In the genomic region with DNA sequence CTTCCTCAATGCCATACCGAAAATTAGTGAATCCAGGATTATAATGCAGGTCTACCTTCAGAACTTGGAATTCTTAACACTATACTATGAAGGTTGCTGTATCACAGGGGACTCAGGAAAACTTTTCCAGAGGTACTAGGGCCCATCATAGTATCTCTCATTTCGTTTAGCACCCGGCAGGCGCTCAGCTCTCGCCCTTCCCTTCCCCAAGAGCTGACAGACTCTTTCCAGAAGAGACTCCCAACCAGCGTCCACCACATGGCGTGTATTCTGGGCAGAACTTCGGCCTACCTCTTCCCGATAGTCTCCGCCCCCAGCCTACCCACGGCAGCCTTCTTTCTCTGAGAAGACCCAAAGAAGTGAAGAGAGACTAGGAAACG, we compare ENCODE assay signal across 1 cellular context.
TF ChIP-seq lines count a peak whose summit lies in the region.

No MANE protein-coding gene starts in this region.

TF ChIP-seq in GM12878, 131 proteins besides CTCF, POLR2A, EP300 and RAD21 (continued from another document):
- TF ChIP-seq SMAD5 (IDR thresholded peaks at IDR 0.05; ENCODE audit: low read depth) (no peak), PAX5 (IDR thresholded peaks at IDR 0.05; ENCODE audit: borderline replicate concordance, low read depth, low read length) (0 out of 2 replicates have a peak, but pooled peaks have one; percentile 8), RBBP5 (conservative IDR thresholded peaks at IDR 0.05) (no peak), BACH1 (IDR thresholded peaks at IDR 0.05; ENCODE audit: borderline replicate concordance) (no peak), PAX8 (IDR thresholded peaks at IDR 0.05) (0 out of 2 replicates have a peak, but pooled peaks have one; percentile 76), SUPT20H (IDR thresholded peaks at IDR 0.05; ENCODE audit: borderline replicate concordance, control insufficient read depth, low read depth, low read length) (no peak), LARP7 (IDR thresholded peaks at IDR 0.05) (0 out of 2 replicates have a peak, but pooled peaks have one; percentile 31), MYC (IDR thresholded peaks at IDR 0.05; ENCODE audit: insufficient read depth, insufficient read length, insufficient replicate concordance, low read length, severe bottlenecking) (no peak), RUNX3 (IDR thresholded peaks at IDR 0.05; ENCODE audit: low read length) (no peak), HDGF (IDR thresholded peaks at IDR 0.05) (no peak), NRF1 (conservative IDR thresholded peaks at IDR 0.05; ENCODE audit: low read depth, low read length) (0 out of 2 replicates have a peak, but pooled peaks have one; percentile 5)
- TF ChIP-seq, protein P1, sequence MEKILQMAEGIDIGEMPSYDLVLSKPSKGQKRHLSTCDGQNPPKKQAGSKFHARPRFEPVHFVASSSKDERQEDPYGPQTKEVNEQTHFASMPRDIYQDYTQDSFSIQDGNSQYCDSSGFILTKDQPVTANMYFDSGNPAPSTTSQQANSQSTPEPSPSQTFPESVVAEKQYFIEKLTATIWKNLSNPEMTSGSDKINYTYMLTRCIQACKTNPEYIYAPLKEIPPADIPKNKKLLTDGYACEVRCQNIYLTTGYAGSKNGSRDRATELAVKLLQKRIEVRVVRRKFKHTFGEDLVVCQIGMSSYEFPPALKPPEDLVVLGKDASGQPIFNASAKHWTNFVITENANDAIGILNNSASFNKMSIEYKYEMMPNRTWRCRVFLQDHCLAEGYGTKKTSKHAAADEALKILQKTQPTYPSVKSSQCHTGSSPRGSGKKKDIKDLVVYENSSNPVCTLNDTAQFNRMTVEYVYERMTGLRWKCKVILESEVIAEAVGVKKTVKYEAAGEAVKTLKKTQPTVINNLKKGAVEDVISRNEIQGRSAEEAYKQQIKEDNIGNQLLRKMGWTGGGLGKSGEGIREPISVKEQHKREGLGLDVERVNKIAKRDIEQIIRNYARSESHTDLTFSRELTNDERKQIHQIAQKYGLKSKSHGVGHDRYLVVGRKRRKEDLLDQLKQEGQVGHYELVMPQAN (conservative IDR thresholded peaks at IDR 0.05), result 0 out of 2 replicates have a peak, but pooled peaks have one; percentile 93
